ENCODE assay signal across 8 cellular contexts in genomic region chr6:166344921-166345320, GRCh38. TPM values are rescaled to one million over a fixed set of nuclear protein-coding genes. Genes with fewer than 3 reads are reported as not detected.
"Had no signal": no experiment of that assay in that cellular context is flagged by ENCODE, and none has a peak within 500 bp of the region (broad histone marks: within the 10 kb centered on the region; RNA-seq: fewer than 3 reads in every experiment).

No MANE protein-coding gene starts in this region.

RNA-seq across cellular contexts. Expression of gene PRR18, which starts 36.7 kb away (rescaled TPM):
- total RNA-seq: activated B cell treated with CpG ODN at 0.5 μM for 24 hours, aorta, M059J, PC-3, Peyer's patch, SK-MEL-5, T-cell, T-helper 17 cell had no signal
- polyA plus RNA-seq: aorta had no signal
